1 cellular context compared by ENCODE assay signal in genomic region chr12:46372852-46373302, GRCh38.
TF ChIP-seq lines count a peak whose summit lies in the region.

No MANE protein-coding gene starts in this region.

TF ChIP-seq in SK-N-SH treated with all-trans-retinoic acid at 6 μM for 48 hours, 23 proteins besides CTCF, POLR2A, EP300 and RAD21 (continued from another document):
- TF ChIP-seq CSRNP3 (CRISPR knock-in tag; IDR thresholded peaks at IDR 0.05) (no peak), ARNTL (CRISPR knock-in tag; IDR thresholded peaks at IDR 0.05; ENCODE audit: borderline replicate concordance, low read depth) (no peak)
